Comparison of ENCODE assay signal across 16 cellular contexts in genomic region chr2:144376475-144376874, GRCh38.
"Had no signal": no experiment of that assay in that cellular context is flagged by ENCODE, and none has a peak within 500 bp of the region (broad histone marks: within the 10 kb centered on the region; RNA-seq: fewer than 3 reads in every experiment).

No MANE protein-coding gene starts in this region.

- DNase-seq: activated CD4-positive, CD25-positive, alpha-beta regulatory T cell treated with anti-CD3 and anti-CD28 coated beads, Interleukin-2, amount 50 U/mL, for 72 hours; activated naive CD4-positive, alpha-beta T cell treated with Interleukin-2 at 50 U/mL for 16 hours; activated T-cell treated with anti-CD3 and anti-CD28 coated beads for 4 hours; dorsolateral prefrontal cortex; endodermal cell; erythroblast; gastrocnemius medialis; left colon; lower lobe of right lung; right cardiac atrium; small intestine; T-helper 9 cell had no signal

- H3K4me1 ChIP-seq: gastrocnemius medialis, prostate gland had no signal

- H3K4me3 Mint-ChIP-seq: endodermal cell, mesothelial cell of epicardium had no signal

- H3K27ac Mint-ChIP-seq: endodermal cell, mesothelial cell of epicardium had no signal

- H3K27me3 ChIP-seq: dorsolateral prefrontal cortex, gastrocnemius medialis had no signal

- H3K4me3 ChIP-seq: dorsolateral prefrontal cortex, gastrocnemius medialis, lower lobe of right lung, prostate gland had no signal

- H3K9me3 Mint-ChIP-seq: endodermal cell, mesothelial cell of epicardium had no signal

- H3K9me3 ChIP-seq: gastrocnemius medialis, lower lobe of right lung, prostate gland had no signal

- H3K36me3 Mint-ChIP-seq: mesothelial cell of epicardium had no signal

- FAIRE-seq: islet of Langerhans, small intestine, urothelium cell line had no signal

- H3K27ac ChIP-seq: gastrocnemius medialis, lower lobe of right lung, prostate gland had no signal

- ATAC-seq: gastrocnemius medialis, left colon, lower lobe of right lung, right cardiac atrium had no signal

- H3K36me3 ChIP-seq: gastrocnemius medialis, lower lobe of right lung, prostate gland had no signal
